In the genomic region with DNA sequence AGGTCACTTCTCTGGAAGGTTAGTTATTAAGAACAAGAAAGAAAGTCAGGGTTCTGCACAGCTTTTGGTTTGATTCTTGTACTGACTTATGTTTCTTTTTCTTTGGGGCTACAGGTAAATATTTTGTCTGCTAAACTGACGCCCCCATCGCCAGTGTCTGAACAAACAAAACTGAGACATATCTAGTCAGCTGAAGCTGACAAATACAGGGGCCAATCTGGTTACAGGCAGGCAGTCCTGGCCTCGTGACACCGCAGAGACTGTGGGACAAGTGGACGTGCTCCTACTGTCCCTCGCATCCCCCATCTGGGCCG, we compare ENCODE assay signal across 8 cellular contexts. TPM values are rescaled to one million over a fixed set of nuclear protein-coding genes. Genes with fewer than 3 reads are reported as not detected.
DNase-seq lines count a peak whose midpoint lies in the region; ATAC-seq and TF ChIP-seq lines count a peak whose summit lies in the region.

No MANE protein-coding gene starts in this region.

- peaks cover 29% of the 10 kb centered on the region for H3K36me3 Mint-ChIP-seq in activated T-cell treated with anti-CD3 and anti-CD28 coated beads, Interleukin-2, amount 50 U/mL, for 24 hours (ENCODE audit: low read depth)

- TF ChIP-seq CTCF in astrocyte of the spinal cord (IDR thresholded peaks at IDR 0.05; ENCODE audit: low read depth, low read length): no peak
- no peak for TF ChIP-seq CTCF in lower leg skin (IDR thresholded peaks at IDR 0.05)
- TF ChIP-seq CTCF in tibial artery (IDR thresholded peaks at IDR 0.05): no peak

- peak overlapping the region; percentile 98 for H3K27ac Mint-ChIP-seq in activated T-cell treated with anti-CD3 and anti-CD28 coated beads, Interleukin-2, amount 50 U/mL, for 24 hours

- no peaks in the 10 kb centered on the region for H3K27me3 ChIP-seq in tibial artery

- DNase-seq in activated T-cell treated with anti-CD3 and anti-CD28 coated beads, Interleukin-2, amount 50 U/mL, for 24 hours: no peak
- DNase-seq in activated T-cell treated with anti-CD3 and anti-CD28 coated beads for 4 hours (no peak), astrocyte of the spinal cord (ENCODE audit: low read depth, low spot score) (no peak), lower leg skin (ENCODE audit: low spot score in 2 of 2) (no peak), tibial artery (no peak), left lobe of liver (ENCODE audit: low spot score) (no peak)
- DNase-seq in activated effector memory CD4-positive, alpha-beta T cell treated with Interleukin-2 at 50 U/mL for 16 hours: no peak

- H3K9me3 ChIP-seq in tibial artery: no peaks in the 10 kb centered on the region

- no peaks in the 10 kb centered on the region for H3K36me3 ChIP-seq in tibial artery

- ATAC-seq in left lobe of liver: no peak
- ATAC-seq in GM21390 (IDR thresholded peaks at IDR 0.05; ENCODE audit: unreplicated experiment): no peak

- no peak for TF ChIP-seq POLR2A in lower leg skin (IDR thresholded peaks at IDR 0.05)

- H3K4me1 ChIP-seq in tibial artery: peaks cover 0 to 23% (median 15%) of the 10 kb centered on the region in 4 donors

- intact Hi-C loops in lower leg skin (cut with DNase I; ENCODE audit: low total_unique reads) (loop anchor here (10.0 kb wide), 1 partner anchor 128 kb away; no protein-coding TSS in a partner anchor), tibial artery (cut with DNase I; ENCODE audit: low total_unique reads) (no loop called here)

- H3K27ac ChIP-seq in tibial artery: peak overlapping the region; percentile 92 to 95

- H3K27me3 Mint-ChIP-seq in activated T-cell treated with anti-CD3 and anti-CD28 coated beads, Interleukin-2, amount 50 U/mL, for 24 hours: no peaks in the 10 kb centered on the region

- H3K4me3 ChIP-seq in astrocyte of the spinal cord (ENCODE audit: low read depth, low read length) (peak overlapping the region; percentile 88), lower leg skin (ENCODE audit: low read depth, poor library complexity, severe bottlenecking) (peak overlapping the region; percentile 63), tibial artery (peak overlapping the region; percentile 74 to 80)

- in situ Hi-C loops in astrocyte of the spinal cord (cut with HindIII; ENCODE audit: low sequenced_read_pairs): no loop called here

- H3K4me3 Mint-ChIP-seq in activated T-cell treated with anti-CD3 and anti-CD28 coated beads, Interleukin-2, amount 50 U/mL, for 24 hours: peak overlapping the region; percentile 91

- 0 to 3% methylated on average over 7 of the region's 7 CpGs for WGBS in lower leg skin, 2 donors

- no peaks in the 10 kb centered on the region for H3K9me3 Mint-ChIP-seq in activated T-cell treated with anti-CD3 and anti-CD28 coated beads, Interleukin-2, amount 50 U/mL, for 24 hours

- peaks cover 39% of the 10 kb centered on the region for H3K4me1 Mint-ChIP-seq in activated T-cell treated with anti-CD3 and anti-CD28 coated beads, Interleukin-2, amount 50 U/mL, for 24 hours (ENCODE audit: low read depth)

RNA-seq across cellular contexts. Expression of a gene that starts 4.6 kb away (rescaled TPM):
- 100 to 1,000 TPM; 452 to 555 (median 498) TPM for total RNA-seq in lower leg skin
- total RNA-seq in left lobe of liver: 638 TPM

RNA-seq across cellular contexts. Expression of a gene that starts 24.4 kb away (rescaled TPM):
- 1 to 10 TPM; 4.0 to 6.0 (median 5.2) TPM for total RNA-seq in lower leg skin
- 6.1 TPM for total RNA-seq in left lobe of liver

RNA-seq across cellular contexts. Expression of a gene that starts 53.3 kb away (rescaled TPM):
- 1 to 10 TPM in 1 of 4 donors, under 1 TPM in 3; 0.51 to 1.0 (median 0.76) TPM for total RNA-seq in lower leg skin
- total RNA-seq in left lobe of liver: 1.0 TPM
